ENCODE assay signal across 3 cellular contexts in genomic region chr9:39802561-39802960, GRCh38.
DNase-seq lines count a peak whose midpoint lies in the region; TF ChIP-seq lines count a peak whose summit lies in the region.
"Not testable (repeated sequence)": the region's sequence is repeated elsewhere in the genome, so short reads cannot be mapped to it uniquely, and the experiment has no call there.

No MANE protein-coding gene starts in this region.

- TF ChIP-seq POLR2A in spleen (IDR thresholded peaks at IDR 0.05) = not testable (repeated sequence)

- not testable (repeated sequence) for H3K27me3 ChIP-seq in spleen (replicated peaks in 1 of 7)

- not testable (repeated sequence) for H3K36me3 ChIP-seq in spleen

- not testable (repeated sequence) for H3K4me1 ChIP-seq in spleen

- no CpG with 5 or more reads among the region's 2 CpGs for WGBS in spleen, 5 donors

- H3K27ac ChIP-seq in spleen = not testable (repeated sequence)

- intact Hi-C loops in posterior vena cava (cut with DNase I); spleen (cut with DNase I; ENCODE audit: low total_unique reads): not testable (repeated sequence)

- not testable (repeated sequence) for H3K4me3 ChIP-seq in spleen

- peak; percentile 47 for DNase-seq in activated CD8-positive, alpha-beta memory T cell treated with anti-CD3 and anti-CD28 coated beads for 24 hours
- DNase-seq in posterior vena cava (ENCODE audit: low spot score) (peak; percentile 56), spleen (peak; percentile 37)

- H3K9me3 ChIP-seq in spleen = not testable (repeated sequence)

- not testable (repeated sequence) for TF ChIP-seq CTCF in spleen (IDR thresholded peaks at IDR 0.05 in 8 of 11, conservative IDR thresholded peaks at IDR 0.05 in 3 of 11)
